Comparison of ENCODE assay signal across 21 cellular contexts in genomic region chr3:127667119-127667681, GRCh38. TPM values are rescaled to one million over a fixed set of nuclear protein-coding genes. Genes with fewer than 3 reads are reported as not detected.
DNase-seq lines count a peak whose midpoint lies in the region; ATAC-seq and TF ChIP-seq lines count a peak whose summit lies in the region.
"Had no signal": no experiment of that assay in that cellular context is flagged by ENCODE, and none has a peak within 500 bp of the region (broad histone marks: within the 10 kb centered on the region; RNA-seq: fewer than 3 reads in every experiment).

No MANE protein-coding gene starts in this region.

- no peak overlapping the region for H3K4me3 Mint-ChIP-seq in osteocyte (ENCODE audit: unreplicated experiment)
- no peak overlapping the region for H3K4me3 Mint-ChIP-seq in activated CD4-positive, alpha-beta T cell treated with anti-CD3 and anti-CD28 coated beads, Interleukin-2, amount 10 ng/mL, durations not matched to agents 24 days and 14 days
- H3K4me3 Mint-ChIP-seq: naive B cell; stimulated activated naive CD8-positive, alpha-beta T cell treated with anti-CD3 and anti-CD28 coated beads, Interleukin-15, amount 100 ng/mL, for 72 hours had no signal

- peaks cover 15% of the 10 kb centered on the region for H3K4me1 Mint-ChIP-seq in osteocyte (ENCODE audit: unreplicated experiment)
- H3K4me1 Mint-ChIP-seq in activated CD4-positive, alpha-beta T cell treated with anti-CD3 and anti-CD28 coated beads, Interleukin-2, amount 10 ng/mL, durations not matched to agents 24 days and 14 days, result peaks cover 6% of the 10 kb centered on the region

- intact Hi-C loops in activated CD4-positive, alpha-beta T cell treated with anti-CD3 and anti-CD28 coated beads, Interleukin-2, amount 10 ng/mL, durations not matched to agents 24 days and 14 days (cut with micrococcal nuclease), result no loop called here

- peak; percentile 73 for DNase-seq in DMS 273 (lab: John Stamatoyannopoulos, UW; ENCODE audit: unreplicated experiment)
- no peak for DNase-seq in DMS 273 treated with DMSO at 0.1 percent for 48 hours (lab: John Stamatoyannopoulos, UW)
- DNase-seq in NCI-H524 treated with DMSO at 0.1 percent for 48 hours (lab: John Stamatoyannopoulos, UW), result peak; percentile 13
- peak; percentile 43 for DNase-seq in globus pallidus (ENCODE audit: low spot score)
- DNase-seq in osteocyte (ENCODE audit: extremely low spot score, unreplicated experiment), result peak; percentile 73
- DNase-seq in activated CD4-positive, alpha-beta T cell treated with anti-CD3 and anti-CD28 coated beads, Interleukin-2, amount 10 ng/mL, durations not matched to agents 24 days and 14 days, result no peak
- DNase-seq: activated CD4-positive, alpha-beta T cell treated with anti-CD3 and anti-CD28 coated beads for 4 hours; activated naive CD4-positive, alpha-beta T cell; BE2C; Caco-2; EL; GOT3; mammary epithelial cell; naive B cell; NCI-H1436 treated with DMSO at 0.1 percent for 48 hours; small intestine; stimulated activated CD4-positive, alpha-beta T cell treated with anti-CD3 and anti-CD28 coated beads, Interleukin-4, amount 100 ng/mL, for 1 hour; stimulated activated naive CD8-positive, alpha-beta T cell treated with anti-CD3 and anti-CD28 coated beads, Interleukin-15, amount 100 ng/mL, for 72 hours; SW 1271 had no signal

- H3K9me3 Mint-ChIP-seq in osteocyte (ENCODE audit: unreplicated experiment), result no peaks in the 10 kb centered on the region
- H3K9me3 Mint-ChIP-seq in activated CD4-positive, alpha-beta T cell treated with anti-CD3 and anti-CD28 coated beads, Interleukin-2, amount 10 ng/mL, durations not matched to agents 24 days and 14 days, result no peaks in the 10 kb centered on the region
- H3K9me3 Mint-ChIP-seq: naive B cell; stimulated activated naive CD8-positive, alpha-beta T cell treated with anti-CD3 and anti-CD28 coated beads, Interleukin-15, amount 100 ng/mL, for 72 hours had no signal

- H3K36me3 Mint-ChIP-seq in osteocyte (ENCODE audit: unreplicated experiment), result no peaks in the 10 kb centered on the region
- peaks cover 1% of the 10 kb centered on the region for H3K36me3 Mint-ChIP-seq in activated CD4-positive, alpha-beta T cell treated with anti-CD3 and anti-CD28 coated beads, Interleukin-2, amount 10 ng/mL, durations not matched to agents 24 days and 14 days (ENCODE audit: low read depth)
- H3K36me3 Mint-ChIP-seq: naive B cell had no signal

- ATAC-seq in HG02610 (IDR thresholded peaks at IDR 0.05; ENCODE audit: unreplicated experiment) (no peak), GM19463 (IDR thresholded peaks at IDR 0.05; ENCODE audit: unreplicated experiment) (no peak)
- ATAC-seq: stimulated activated naive CD8-positive, alpha-beta T cell treated with anti-CD3 and anti-CD28 coated beads, Interleukin-15, amount 100 ng/mL, for 72 hours had no signal

- H3K27me3 Mint-ChIP-seq in osteocyte (ENCODE audit: unreplicated experiment), result no peaks in the 10 kb centered on the region
- peaks cover 8% of the 10 kb centered on the region for H3K27me3 Mint-ChIP-seq in activated CD4-positive, alpha-beta T cell treated with anti-CD3 and anti-CD28 coated beads, Interleukin-2, amount 10 ng/mL, durations not matched to agents 24 days and 14 days
- H3K27me3 Mint-ChIP-seq: stimulated activated naive CD8-positive, alpha-beta T cell treated with anti-CD3 and anti-CD28 coated beads, Interleukin-15, amount 100 ng/mL, for 72 hours had no signal

- TF ChIP-seq CTCF in osteocyte (IDR thresholded peaks at IDR 0.05), result no peak

- H3K27ac Mint-ChIP-seq in osteocyte (ENCODE audit: unreplicated experiment), result no peak overlapping the region
- no peak overlapping the region for H3K27ac Mint-ChIP-seq in activated CD4-positive, alpha-beta T cell treated with anti-CD3 and anti-CD28 coated beads, Interleukin-2, amount 10 ng/mL, durations not matched to agents 24 days and 14 days
- H3K27ac Mint-ChIP-seq: stimulated activated naive CD8-positive, alpha-beta T cell treated with anti-CD3 and anti-CD28 coated beads, Interleukin-15, amount 100 ng/mL, for 72 hours had no signal

RNA-seq across cellular contexts. Expression of gene ABTB1, which starts 5.6 kb away (rescaled TPM):
- total RNA-seq in osteocyte, result 69.8 and 73.4 TPM in 2 replicates
- 6.9 and 8.0 TPM in 2 replicates for total RNA-seq in activated CD4-positive, alpha-beta T cell treated with anti-CD3 and anti-CD28 coated beads, Interleukin-2, amount 10 ng/mL, durations not matched to agents 24 days and 14 days

RNA-seq across cellular contexts. Expression of gene PODXL2, which starts 38.2 kb away (rescaled TPM):
- total RNA-seq in osteocyte, result 5.7 and 5.9 TPM in 2 replicates
- 9.2 and 9.8 TPM in 2 replicates for total RNA-seq in activated CD4-positive, alpha-beta T cell treated with anti-CD3 and anti-CD28 coated beads, Interleukin-2, amount 10 ng/mL, durations not matched to agents 24 days and 14 days

Comparison
In these comparisons a context has a peak if more than half of its experiments do, and no peak if none do; other contexts are left out.
1. DNase-seq: peak in DMS 273 (single experiment), NCI-H524 treated with DMSO at 0.1 percent for 48 hours (single experiment), globus pallidus (single experiment) and osteocyte (single experiment); none in DMS 273 treated with DMSO at 0.1 percent for 48 hours (single experiment) and activated CD4-positive, alpha-beta T cell treated with anti-CD3 and anti-CD28 coated beads, Interleukin-2, amount 10 ng/mL, durations not matched to agents 24 days and 14 days (single experiment).